ENCODE assay signal across 8 cellular contexts in the genomic region with DNA sequence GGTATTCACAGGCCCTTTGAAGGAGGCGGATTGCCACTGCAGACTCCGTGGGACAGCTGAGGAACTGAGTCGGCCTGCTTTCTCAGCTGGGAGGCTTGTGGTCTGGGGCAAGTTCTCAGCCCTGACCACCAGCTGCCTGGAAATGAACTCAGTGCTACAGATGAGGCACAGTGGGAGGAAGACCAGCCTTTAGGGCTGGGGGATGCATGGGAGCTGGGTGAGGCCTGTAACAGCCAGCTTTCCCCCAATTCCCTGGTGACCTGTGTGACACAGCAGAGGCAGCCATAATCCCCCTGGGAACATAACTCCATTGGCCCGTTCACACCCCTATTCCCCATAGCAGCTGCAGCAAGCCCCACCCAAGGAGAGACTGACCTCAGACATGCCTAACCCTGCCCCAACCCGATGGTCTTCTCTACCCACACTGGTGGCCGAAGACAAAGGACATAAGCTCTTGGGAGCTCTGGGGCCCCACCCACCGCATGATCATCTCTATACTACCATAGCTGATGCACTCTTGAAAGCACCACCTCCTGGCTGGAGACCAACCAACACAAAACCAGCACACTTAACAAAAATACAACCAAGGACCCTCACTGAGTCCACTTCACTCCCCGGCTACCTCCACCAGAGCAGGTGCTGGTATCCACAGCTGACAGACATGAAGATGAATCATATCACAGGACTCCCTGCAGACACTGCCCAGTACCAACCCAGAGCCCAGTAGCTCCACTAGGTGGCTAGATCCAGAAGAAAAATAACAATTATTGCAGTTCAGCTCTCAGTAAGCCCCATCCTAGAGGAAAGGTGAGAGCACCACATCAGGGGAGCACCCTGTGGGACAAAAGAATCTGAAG. TPM values are rescaled to one million over a fixed set of nuclear protein-coding genes. Genes with fewer than 3 reads are reported as not detected.
DNase-seq lines count a peak whose midpoint lies in the region; ATAC-seq and TF ChIP-seq lines count a peak whose summit lies in the region.

No MANE protein-coding gene starts in this region.

- peak; percentile 73 for ATAC-seq in GM18499 (IDR thresholded peaks at IDR 0.05; ENCODE audit: insufficient read depth, unreplicated experiment)
- ATAC-seq in GM21529 (IDR thresholded peaks at IDR 0.05; ENCODE audit: unreplicated experiment): peak; percentile 82
- ATAC-seq in HG03558 (IDR thresholded peaks at IDR 0.05; ENCODE audit: extremely low read depth, unreplicated experiment): peak; percentile 66
- ATAC-seq in naive thymus-derived CD8-positive, alpha-beta T cell: no peak

- peak overlapping the region in 5 of 10 donors; percentile 6 to 76 (median 21) for H3K27ac Mint-ChIP-seq in naive thymus-derived CD8-positive, alpha-beta T cell

- POLR2A ChIA-PET in naive thymus-derived CD8-positive, alpha-beta T cell (lab: Charles Lee): interaction anchor here (0.8 to 1.9 kb wide), 4 partner anchors 9 to 25 kb away, joined by 3 to 6 read pairs (median 4); a partner anchor contains a TSS
- POLR2A ChIA-PET in A673 (lab: Charles Lee; ENCODE audit: low non-redundant PET): no interaction called here

- H3K36me3 Mint-ChIP-seq in naive thymus-derived CD8-positive, alpha-beta T cell: peaks cover 10 to 24% (median 21%) of the 10 kb centered on the region in 3 donors

- no peaks in the 10 kb centered on the region for H3K36me3 ChIP-seq in A673 (ENCODE audit: insufficient read depth, low read length, poor library complexity, severe bottlenecking)

- H3K9me3 ChIP-seq in A673 (ENCODE audit: low read depth, low read length, poor library complexity, severe bottlenecking): no peaks in the 10 kb centered on the region

- no peak overlapping the region for H3K4me3 ChIP-seq in A673 (ENCODE audit: low read depth, low read length, poor library complexity, severe bottlenecking)

- peak overlapping the region in 1 of 10 donors; percentile 67 for H3K4me3 Mint-ChIP-seq in naive thymus-derived CD8-positive, alpha-beta T cell

- peaks cover 23 to 51% (median 50%) of the 10 kb centered on the region in 4 donors for H3K4me1 Mint-ChIP-seq in naive thymus-derived CD8-positive, alpha-beta T cell

- H3K27me3 ChIP-seq in A673 (replicated peaks; ENCODE audit: insufficient read depth, low read depth, low read length, poor library complexity): no peaks in the 10 kb centered on the region

- H3K27me3 Mint-ChIP-seq in naive thymus-derived CD8-positive, alpha-beta T cell: no peaks in the 10 kb centered on the region

- H3K4me1 ChIP-seq in A673 (ENCODE audit: insufficient read depth, low read length, poor library complexity, severe bottlenecking): no peaks in the 10 kb centered on the region

- H3K27ac ChIP-seq in A673 (ENCODE audit: low read depth, low read length, poor library complexity, severe bottlenecking): no peak overlapping the region

- DNase-seq in kidney tubule cell (ENCODE audit: low spot score) (peak; percentile 45), UCSD-AML1 (lab: John Stamatoyannopoulos, UW; ENCODE audit: unreplicated experiment) (no peak), A673 (ENCODE audit: low spot score) (no peak), cerebellar nuclear complex (lab: John Stamatoyannopoulos, UW) (no peak)
- DNase-seq in naive thymus-derived CD8-positive, alpha-beta T cell: no peak

- CTCF ChIA-PET in A673 (lab: Charles Lee): no interaction called here

- intact Hi-C loops in A673 (cut with micrococcal nuclease; ENCODE audit: unreplicated experiment): no loop called here

- BruUV-seq in A673 (replicated peaks; lab: Mats Ljungman, UMichigan): no TSS peak

- TF ChIP-seq CTCF in A673 (conservative IDR thresholded peaks at IDR 0.05; ENCODE audit: low read depth, low read length): no peak

- H3K9me3 Mint-ChIP-seq in naive thymus-derived CD8-positive, alpha-beta T cell: peaks cover 0 to 21% (median 8%) of the 10 kb centered on the region in 9 donors

RNA-seq across cellular contexts. Expression of a gene that starts 24.9 kb away (rescaled TPM):
- total RNA-seq in naive thymus-derived CD8-positive, alpha-beta T cell: 10 to 100 TPM; 17.7 to 22.8 TPM
- polyA plus RNA-seq in naive thymus-derived CD8-positive, alpha-beta T cell: 10 to 100 TPM; 15.1 to 16.3 (median 15.7) TPM
- 8.6 and 9.5 TPM in 2 replicates for total RNA-seq in A673 (2021)

Comparison
In these comparisons a context has a peak if more than half of its experiments do, and no peak if none do; other contexts are left out.
1. ATAC-seq: peak in GM18499 (single experiment), GM21529 (single experiment) and HG03558 (single experiment); none in naive thymus-derived CD8-positive, alpha-beta T cell (0 of 2).